In the genomic region with DNA sequence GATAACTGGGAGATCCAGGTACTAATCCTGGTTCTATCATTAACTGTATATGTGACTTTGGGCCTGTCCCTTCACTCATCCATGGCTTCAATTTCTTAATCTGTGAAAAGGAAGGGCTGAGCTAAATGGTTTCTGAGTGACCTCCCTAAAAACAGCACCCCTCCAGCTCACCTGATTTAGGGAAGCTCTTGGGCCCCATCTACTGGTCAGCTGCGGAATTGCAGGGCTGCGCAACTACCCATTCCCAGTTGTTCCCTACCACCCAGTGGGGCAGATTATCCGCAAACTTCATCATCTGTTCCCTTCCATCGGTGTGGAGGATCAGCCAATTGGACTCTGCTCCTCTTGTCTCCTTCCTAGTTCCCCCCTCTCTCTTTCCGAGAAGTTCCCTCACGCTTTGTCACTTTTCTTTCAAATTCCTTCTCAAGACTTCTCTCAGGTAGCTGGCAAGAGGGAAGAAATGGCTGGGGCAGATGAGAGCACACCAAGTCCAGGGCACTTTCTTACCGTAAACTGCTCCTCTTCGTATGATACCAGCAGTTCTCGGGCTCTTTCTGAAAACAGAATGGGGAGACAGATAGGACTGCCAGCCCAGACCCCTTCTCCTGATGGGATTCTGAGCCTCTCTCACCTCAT, we compare ENCODE assay signal across 8 cellular contexts. TPM values are rescaled to one million over a fixed set of nuclear protein-coding genes. Genes with fewer than 3 reads are reported as not detected.
DNase-seq lines count a peak whose midpoint lies in the region; ATAC-seq, FAIRE-seq and TF ChIP-seq lines count a peak whose summit lies in the region.

No MANE protein-coding gene starts in this region.

- H4K20me1 ChIP-seq in OCI-LY7 (ENCODE audit: insufficient read depth, low read length), result peaks cover 8% of the 10 kb centered on the region; the same call in 1 of the 2 replicates

- H3K36me3 ChIP-seq in OCI-LY7 (ENCODE audit: insufficient read depth, low read length) (peaks cover 81% of the 10 kb centered on the region), heart right ventricle (peaks cover 0 to 83% (median 0%) of the 10 kb centered on the region in 9 donors), small intestine (ENCODE audit: control insufficient read depth in 2 of 2, insufficient read depth in 2 of 2, low read length in 2 of 2) (peaks cover 2 to 4% of the 10 kb centered on the region in 2 donors)

- TF ChIP-seq CTCF in HFFc6 (IDR thresholded peaks at IDR 0.05) (peak; percentile 92), OCI-LY7 (conservative IDR thresholded peaks at IDR 0.05; ENCODE audit: low read length) (peak; percentile 83), heart right ventricle (IDR thresholded peaks at IDR 0.05) (peak; percentile 73 to 99 (median 89))

- no peak overlapping the region for H2AFZ ChIP-seq in OCI-LY7 (ENCODE audit: low read length)

- no TSS peak for BruUV-seq in OCI-LY7 (replicated peaks; lab: Mats Ljungman, UMichigan)

- FAIRE-seq in small intestine (lab: Jason Lieb, UNC), result no peak

- H3K9me3 ChIP-seq in OCI-LY7 (ENCODE audit: low read length), result no peaks in the 10 kb centered on the region
- H3K9me3 ChIP-seq in heart right ventricle, result no peaks in the 10 kb centered on the region
- no peaks in the 10 kb centered on the region for H3K9me3 ChIP-seq in small intestine (ENCODE audit: control insufficient read depth, low read depth)

- H3K4me3 ChIP-seq in OCI-LY7 (ENCODE audit: low read depth, low read length, poor library complexity, severe bottlenecking), result no peak overlapping the region
- no peak overlapping the region for H3K4me3 ChIP-seq in heart right ventricle
- no peak overlapping the region for H3K4me3 ChIP-seq in small intestine (ENCODE audit: low read depth in 1 of 2, low read length in 2 of 2)

- no peaks in the 10 kb centered on the region for H3K9me3 Mint-ChIP-seq in HFFc6
- H3K9me3 Mint-ChIP-seq in activated T-helper 2 cell treated with anti-CD3 and anti-CD28 coated beads, Interferon-gamma antibody, Interleukin-2, Interleukin-4, amounts not matched to agents 10 μg/mL and 5 μg/mL and 100 μg/mL, durations not matched to agents 14 hours and 24 hours and 36 hours, result no peaks in the 10 kb centered on the region

- peak in 5 of 8 donors; percentile 31 to 68 (median 56) for ATAC-seq in heart right ventricle

- no peak overlapping the region for H3K4me2 ChIP-seq in OCI-LY7 (ENCODE audit: low read length)

- CTCF ChIA-PET in OCI-LY7 (lab: Charles Lee; ENCODE audit: unreplicated experiment), result interaction anchor here (1.2 kb wide), 1 partner anchor 11 kb away, joined by 3 read pairs; no protein-coding TSS in a partner anchor

- no peaks in the 10 kb centered on the region for H3K9me2 ChIP-seq in OCI-LY7 (ENCODE audit: insufficient read depth, low read length)

- H3K27me3 ChIP-seq in heart right ventricle, result peaks cover 0 to 35% (median 0%) of the 10 kb centered on the region in 7 donors
- H3K27me3 ChIP-seq in small intestine (ENCODE audit: control insufficient read depth in 2 of 2, insufficient read depth in 2 of 2, low read length in 2 of 2), result no peaks in the 10 kb centered on the region

- H3K27ac ChIP-seq in OCI-LY7 (ENCODE audit: low read depth, low read length, poor library complexity, severe bottlenecking) (no peak overlapping the region), heart right ventricle (no peak overlapping the region), small intestine (ENCODE audit: low read depth in 1 of 2, low read length in 1 of 2) (no peak overlapping the region)

- H3K79me2 ChIP-seq in OCI-LY7 (ENCODE audit: insufficient read depth, low read depth, low read length), result peaks cover 17% of the 10 kb centered on the region

- DNase-seq in NCI-H1417 (lab: John Stamatoyannopoulos, UW) (peak; percentile 5 to 56 (median 23)), NCI-H1417 treated with DMSO at 0.1 percent for 48 hours (lab: John Stamatoyannopoulos, UW) (no peak), HFFc6 (no peak), OCI-LY7 (ENCODE audit: low spot score) (peak; percentile 42), heart right ventricle (peak; percentile 18 to 38), small intestine (peak; percentile 11), NCI-H2029 treated with DMSO at 0.1 percent for 48 hours (lab: John Stamatoyannopoulos, UW) (no peak)
- DNase-seq in activated T-helper 2 cell treated with anti-CD3 and anti-CD28 coated beads, Interferon-gamma antibody, Interleukin-2, Interleukin-4, amounts not matched to agents 10 μg/mL and 5 μg/mL and 100 μg/mL, durations not matched to agents 14 hours and 24 hours and 36 hours (ENCODE audit: low spot score), result peak; percentile 13

- no peaks in the 10 kb centered on the region; the same call in 1 of the 2 replicates for H3K27me3 Mint-ChIP-seq in HFFc6 (ENCODE audit: insufficient read depth)
- H3K27me3 Mint-ChIP-seq in activated T-helper 2 cell treated with anti-CD3 and anti-CD28 coated beads, Interferon-gamma antibody, Interleukin-2, Interleukin-4, amounts not matched to agents 10 μg/mL and 5 μg/mL and 100 μg/mL, durations not matched to agents 14 hours and 24 hours and 36 hours (ENCODE audit: low read depth), result no peaks in the 10 kb centered on the region

- H3K36me3 Mint-ChIP-seq in HFFc6 (ENCODE audit: low read depth), result peaks cover 18% of the 10 kb centered on the region; the same call in 1 of the 2 replicates
- H3K36me3 Mint-ChIP-seq in activated T-helper 2 cell treated with anti-CD3 and anti-CD28 coated beads, Interferon-gamma antibody, Interleukin-2, Interleukin-4, amounts not matched to agents 10 μg/mL and 5 μg/mL and 100 μg/mL, durations not matched to agents 14 hours and 24 hours and 36 hours (ENCODE audit: low read depth), result peaks cover 47% of the 10 kb centered on the region

- POLR2A ChIA-PET in OCI-LY7 (lab: Charles Lee), result no interaction called here

- 55 to 63% methylated on average over 9 of the region's 9 CpGs for WGBS in heart right ventricle, 2 donors
- 39 to 54% (median 53%) methylated on average over 9 of the region's 9 CpGs for WGBS in small intestine, 3 donors

- intact Hi-C loops in OCI-LY7 (cut with micrococcal nuclease; ENCODE audit: unreplicated experiment) (no loop called here), heart right ventricle (cut with DNase I) (no loop called here)
- intact Hi-C loops in activated T-helper 2 cell treated with anti-CD3 and anti-CD28 coated beads, Interferon-gamma antibody, Interleukin-2, Interleukin-4, amounts not matched to agents 10 μg/mL and 5 μg/mL and 100 μg/mL, durations not matched to agents 14 hours and 24 hours and 36 hours (cut with micrococcal nuclease), result loop anchor here (10.0 kb wide), 1 partner anchor 634 kb away; no protein-coding TSS in a partner anchor

- no peak overlapping the region for H3K27ac Mint-ChIP-seq in HFFc6
- H3K27ac Mint-ChIP-seq in activated T-helper 2 cell treated with anti-CD3 and anti-CD28 coated beads, Interferon-gamma antibody, Interleukin-2, Interleukin-4, amounts not matched to agents 10 μg/mL and 5 μg/mL and 100 μg/mL, durations not matched to agents 14 hours and 24 hours and 36 hours, result no peak overlapping the region

- H3K4me1 ChIP-seq in OCI-LY7 (ENCODE audit: insufficient read depth, low read length, poor library complexity, severe bottlenecking) (peaks cover 11% of the 10 kb centered on the region), heart right ventricle (peaks cover 0 to 21% (median 8%) of the 10 kb centered on the region in 9 donors), small intestine (ENCODE audit: control insufficient read depth in 2 of 2, insufficient read depth in 1 of 2, low read depth in 1 of 2, low read length in 1 of 2) (peaks cover 1 to 3% of the 10 kb centered on the region in 2 donors)

- H3K4me3 Mint-ChIP-seq in HFFc6, result no peak overlapping the region
- H3K4me3 Mint-ChIP-seq in activated T-helper 2 cell treated with anti-CD3 and anti-CD28 coated beads, Interferon-gamma antibody, Interleukin-2, Interleukin-4, amounts not matched to agents 10 μg/mL and 5 μg/mL and 100 μg/mL, durations not matched to agents 14 hours and 24 hours and 36 hours (ENCODE audit: low read depth), result no peak overlapping the region

- H3K4me1 Mint-ChIP-seq in HFFc6 (ENCODE audit: low read depth), result peaks cover 12% of the 10 kb centered on the region
- H3K4me1 Mint-ChIP-seq in activated T-helper 2 cell treated with anti-CD3 and anti-CD28 coated beads, Interferon-gamma antibody, Interleukin-2, Interleukin-4, amounts not matched to agents 10 μg/mL and 5 μg/mL and 100 μg/mL, durations not matched to agents 14 hours and 24 hours and 36 hours (ENCODE audit: low read depth), result peaks cover 11% of the 10 kb centered on the region

RNA-seq across cellular contexts. Expression of a gene that starts 5.8 kb away (rescaled TPM):
- 10 to 100 TPM; 29.2 to 33.0 (median 31.9) TPM for total RNA-seq in HFFc6 (2021; fragmentation: NEBNext Ultra II Directional; extraction: Animal tissue kit (Norgen Biotek cat#: 25700))
- total RNA-seq in OCI-LY7 (2014; rRNA removed; shearing (Covaris generic)), result 41.0 and 45.4 TPM in 2 replicates
- total RNA-seq in OCI-LY7 (2022), result 61.3 and 61.6 TPM in 2 replicates
- total RNA-seq in activated T-helper 2 cell treated with anti-CD3 and anti-CD28 coated beads, Interferon-gamma antibody, Interleukin-2, Interleukin-4, amounts not matched to agents 10 μg/mL and 5 μg/mL and 100 μg/mL, durations not matched to agents 14 hours and 24 hours and 36 hours, result 54.0 and 55.9 TPM in 2 replicates
- total RNA-seq in heart right ventricle, result 10 to 100 TPM; 10.6 to 15.1 (median 14.0) TPM
- polyA plus RNA-seq in heart right ventricle, result 10 to 100 TPM; 14.7 to 24.4 TPM
- polyA plus RNA-seq in small intestine, result 10 to 100 TPM in 1 of 3 donors, 1 to 10 TPM in 2; 7.6 to 21.2 (median 8.9) TPM

Comparison
In these comparisons a context has a peak if more than half of its experiments do, and no peak if none do; other contexts are left out.
1. DNase-seq: peak in NCI-H1417 (3 of 3), OCI-LY7 (single experiment), activated T-helper 2 cell treated with anti-CD3 and anti-CD28 coated beads, Interferon-gamma antibody, Interleukin-2, Interleukin-4, amounts not matched to agents 10 μg/mL and 5 μg/mL and 100 μg/mL, durations not matched to agents 14 hours and 24 hours and 36 hours (single experiment), heart right ventricle (2 of 2) and small intestine (single experiment); none in NCI-H1417 treated with DMSO at 0.1 percent for 48 hours (single experiment), HFFc6 (single experiment) and NCI-H2029 treated with DMSO at 0.1 percent for 48 hours (single experiment).
2. Peak in every context shown above with its lines, with median percentiles within 50 percentile points of each other: CTCF ChIP-seq.